ENCODE assay signal across 21 cellular contexts in the genomic region with DNA sequence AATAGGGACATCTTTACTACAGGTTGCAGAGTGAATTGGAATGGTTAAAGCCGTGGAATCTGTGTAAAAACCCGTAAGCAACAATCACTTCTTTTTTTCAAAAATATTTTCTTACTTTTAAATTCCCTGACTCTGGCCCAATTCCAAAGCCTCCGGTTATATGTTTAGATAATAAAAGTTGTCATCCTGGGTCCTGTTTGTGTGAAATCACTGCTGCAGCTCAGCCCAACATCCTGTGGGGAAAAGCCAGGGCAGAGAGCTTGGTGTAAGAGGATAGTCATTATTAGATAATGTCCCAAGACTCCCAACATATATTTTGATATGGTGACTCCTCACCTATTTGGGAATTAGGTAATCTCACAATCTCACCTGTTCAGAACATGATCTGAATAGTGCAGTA.
"Had no signal": no experiment of that assay in that cellular context is flagged by ENCODE, and none has a peak within 500 bp of the region (broad histone marks: within the 10 kb centered on the region; RNA-seq: fewer than 3 reads in every experiment).

No MANE protein-coding gene starts in this region.

- H3K27ac Mint-ChIP-seq: dendritic cell treated with granulocyte-macrophage colony-stimulating factor and Interleukin-4, amounts not matched to agents 40 ng/mL and 50 ng/mL, for 4 days; effector memory CD8-positive, alpha-beta T cell; immature natural killer cell; naive B cell; nephron had no signal

- H3K4me3 Mint-ChIP-seq: dendritic cell treated with granulocyte-macrophage colony-stimulating factor and Interleukin-4, amounts not matched to agents 40 ng/mL and 50 ng/mL, for 4 days; effector memory CD8-positive, alpha-beta T cell; immature natural killer cell; naive B cell; nephron had no signal

- ATAC-seq: effector memory CD8-positive, alpha-beta T cell; left colon; left ventricle myocardium superior; sciatic nerve had no signal

- H3K9me3 Mint-ChIP-seq: dendritic cell treated with granulocyte-macrophage colony-stimulating factor and Interleukin-4, amounts not matched to agents 40 ng/mL and 50 ng/mL, for 4 days; immature natural killer cell; nephron had no signal

- H3K27me3 Mint-ChIP-seq: effector memory CD8-positive, alpha-beta T cell had no signal

- H3K4me1 ChIP-seq: uterus had no signal

- H3K36me3 ChIP-seq: esophagus muscularis mucosa, stomach, upper lobe of left lung, uterus had no signal

- H3K4me3 ChIP-seq: esophagus muscularis mucosa, lung, skin epidermis, stomach, upper lobe of left lung, uterus had no signal

- H3K9me3 ChIP-seq: esophagus muscularis mucosa, stomach, upper lobe of left lung, uterus had no signal

- H3K36me3 Mint-ChIP-seq: immature natural killer cell, naive B cell had no signal

- H3K27me3 ChIP-seq: esophagus muscularis mucosa, stomach, upper lobe of left lung, uterus had no signal

- H3K4me1 Mint-ChIP-seq: immature natural killer cell, naive B cell had no signal

- H3K27ac ChIP-seq: epithelial cell of prostate, stomach, upper lobe of left lung, uterus had no signal

- DNase-seq: effector memory CD8-positive, alpha-beta T cell; foreskin fibroblast; immature natural killer cell; left colon; left ventricle myocardium superior; mesendoderm; naive B cell; stimulated activated CD4-positive, alpha-beta T cell treated with anti-CD3 and anti-CD28 coated beads, Interleukin-2, amount 100 ng/mL, for 24 hours; stimulated activated CD4-positive, alpha-beta T cell treated with anti-CD3 and anti-CD28 coated beads, Interleukin-4, amount 100 ng/mL, for 4 hours; stimulated activated naive CD4-positive, alpha-beta T cell; stomach; substantia nigra; upper lobe of left lung; uterus had no signal
